Comparison of ENCODE assay signal across 8 cellular contexts in genomic region chr11:78138694-78139421, GRCh38. TPM values are rescaled to one million over a fixed set of nuclear protein-coding genes. Genes with fewer than 3 reads are reported as not detected.
A peak's percentile ranks its signal among the peaks of the same experiment; 100 is the strongest.
DNase-seq lines count a peak whose midpoint lies in the region; ATAC-seq and TF ChIP-seq lines count a peak whose summit lies in the region.

No MANE protein-coding gene starts in this region.

- H3K27ac Mint-ChIP-seq in glutamatergic neuron (ENCODE audit: unreplicated experiment): peak overlapping the region; percentile 48

- peaks cover 8% of the 10 kb centered on the region for H3K4me1 Mint-ChIP-seq in glutamatergic neuron (ENCODE audit: low read depth, unreplicated experiment)

- peak overlapping the region; percentile 77 for H3K4me3 ChIP-seq in skeletal muscle cell (ENCODE audit: low read depth, low read length)

- peak overlapping the region; percentile 94 for H3K4me3 Mint-ChIP-seq in glutamatergic neuron (ENCODE audit: unreplicated experiment)

- peaks cover 5% of the 10 kb centered on the region for H3K27me3 Mint-ChIP-seq in glutamatergic neuron (ENCODE audit: unreplicated experiment)

- DNase-seq in NK-92 treated with Interleukin-12 subunit alpha and Interleukin-12 subunit beta, amount 100 ng/mL, for 24 hours (lab: John Stamatoyannopoulos, UW): peak; percentile 38
- DNase-seq in NK-92 (lab: John Stamatoyannopoulos, UW; ENCODE audit: unreplicated experiment) (no peak), NCI-H2171 treated with DMSO at 0.1 percent for 48 hours (lab: John Stamatoyannopoulos, UW) (peak; percentile 60), activated T-cell treated with anti-CD3 and anti-CD28 coated beads for 4 hours (peak; percentile 46), glutamatergic neuron (no peak), skeletal muscle cell (ENCODE audit: low read depth) (no peak), COR-L47 (lab: John Stamatoyannopoulos, UW) (no peak)

- H3K9me3 Mint-ChIP-seq in glutamatergic neuron (ENCODE audit: unreplicated experiment): peaks cover 3% of the 10 kb centered on the region

- H3K36me3 Mint-ChIP-seq in glutamatergic neuron (ENCODE audit: unreplicated experiment): no peaks in the 10 kb centered on the region

- TF ChIP-seq CTCF in glutamatergic neuron (IDR thresholded peaks at IDR 0.05; ENCODE audit: partially characterized antibody, unreplicated experiment): no peak

- ATAC-seq in HG02759 (IDR thresholded peaks at IDR 0.05; ENCODE audit: unreplicated experiment): peak; percentile 26

RNA-seq across cellular contexts. Expression of gene ALG8, which starts 0.6 kb away (rescaled TPM):
- 30.3 TPM for total RNA-seq in glutamatergic neuron (ENCODE audit: unreplicated experiment)

RNA-seq across cellular contexts. Expression of gene KCTD21, which starts 49.6 kb away (rescaled TPM):
- total RNA-seq in glutamatergic neuron (ENCODE audit: unreplicated experiment): 9.7 TPM

RNA-seq across cellular contexts. Expression of gene USP35, which starts 49.9 kb away (rescaled TPM):
- total RNA-seq in glutamatergic neuron (ENCODE audit: unreplicated experiment): 34.2 TPM

RNA-seq across cellular contexts. Expression of gene NDUFC2, which starts 59.2 kb away (rescaled TPM):
- 221 TPM for total RNA-seq in glutamatergic neuron (ENCODE audit: unreplicated experiment)

Comparison
In these comparisons a context has a peak if more than half of its experiments do, and no peak if none do; other contexts are left out.
1. DNase-seq: peak in NK-92 treated with Interleukin-12 subunit alpha and Interleukin-12 subunit beta, amount 100 ng/mL, for 24 hours (single experiment), NCI-H2171 treated with DMSO at 0.1 percent for 48 hours (single experiment) and activated T-cell treated with anti-CD3 and anti-CD28 coated beads for 4 hours (single experiment); none in NK-92 (single experiment), glutamatergic neuron (single experiment), skeletal muscle cell (single experiment) and COR-L47 (single experiment).